In genomic region chr4:158809611-158810486, GRCh38 we compare ENCODE assay signal across 8 cellular contexts.
DNase-seq lines count a peak whose midpoint lies in the region; ATAC-seq and TF ChIP-seq lines count a peak whose summit lies in the region.

No MANE protein-coding gene starts in this region.

- peaks cover 30% of the 10 kb centered on the region for H3K4me1 ChIP-seq in DOHH2 (ENCODE audit: control insufficient read depth, low read length)

- H3K4me3 ChIP-seq in DOHH2 (ENCODE audit: low read length) (no peak overlapping the region), skeletal muscle cell (ENCODE audit: low read depth, low read length) (no peak overlapping the region)

- DNase-seq in T-helper 2 cell treated with Interferon-gamma antibody and Interleukin-4, amounts not matched to agents 5 μg/mL and 100 μg/mL, for 36 hours (ENCODE audit: low spot score) = no peak
- peak; percentile 94 for DNase-seq in foreskin melanocyte
- peak; percentile 71 for DNase-seq in skeletal muscle cell (ENCODE audit: low read depth)
- no peak for DNase-seq in NCI-H2227 treated with DMSO at 0.1 percent for 48 hours (lab: John Stamatoyannopoulos, UW)
- DNase-seq in NK-92 (lab: John Stamatoyannopoulos, UW; ENCODE audit: unreplicated experiment) = no peak

- H3K4me3 Mint-ChIP-seq in T-helper 2 cell treated with Interferon-gamma antibody and Interleukin-4, amounts not matched to agents 5 μg/mL and 100 μg/mL, for 36 hours = peak overlapping the region; percentile 70

- H3K27me3 Mint-ChIP-seq in T-helper 2 cell treated with Interferon-gamma antibody and Interleukin-4, amounts not matched to agents 5 μg/mL and 100 μg/mL, for 36 hours (ENCODE audit: low read depth) = no peaks in the 10 kb centered on the region

- peaks cover 5% of the 10 kb centered on the region for H3K36me3 Mint-ChIP-seq in T-helper 2 cell treated with Interferon-gamma antibody and Interleukin-4, amounts not matched to agents 5 μg/mL and 100 μg/mL, for 36 hours (ENCODE audit: low read depth)

- ATAC-seq in GM19397 (IDR thresholded peaks at IDR 0.05; ENCODE audit: unreplicated experiment) (peak; percentile 59), HG03432 (IDR thresholded peaks at IDR 0.05; ENCODE audit: unreplicated experiment) (peak; percentile 77)

- H4K20me1 ChIP-seq in DOHH2 (ENCODE audit: control insufficient read depth, insufficient read depth, low read depth, low read length) = no peaks in the 10 kb centered on the region

- no peaks in the 10 kb centered on the region for H3K9me2 ChIP-seq in DOHH2 (replicated peaks; ENCODE audit: control insufficient read depth, low read length)

- H3K4me1 Mint-ChIP-seq in T-helper 2 cell treated with Interferon-gamma antibody and Interleukin-4, amounts not matched to agents 5 μg/mL and 100 μg/mL, for 36 hours (ENCODE audit: low read depth) = peaks cover 51% of the 10 kb centered on the region

- peak overlapping the region; percentile 70 for H3K27ac Mint-ChIP-seq in T-helper 2 cell treated with Interferon-gamma antibody and Interleukin-4, amounts not matched to agents 5 μg/mL and 100 μg/mL, for 36 hours

- H3K4me2 ChIP-seq in DOHH2 (ENCODE audit: low read length) = peak overlapping the region; percentile 14

- H3K79me2 ChIP-seq in DOHH2 (ENCODE audit: control insufficient read depth, low read length) = no peaks in the 10 kb centered on the region

- H3F3A ChIP-seq in DOHH2 (ENCODE audit: control insufficient read depth, insufficient read depth) = no peaks in the 10 kb centered on the region

- no peak for TF ChIP-seq CTCF in DOHH2 (IDR thresholded peaks at IDR 0.05; ENCODE audit: low read depth, low read length, poor library complexity, severe bottlenecking)

- no peaks in the 10 kb centered on the region for H3K36me3 ChIP-seq in DOHH2 (ENCODE audit: control insufficient read depth, low read length)

- no peaks in the 10 kb centered on the region; the same call in 1 of the 2 replicates for H3K27me3 ChIP-seq in DOHH2 (ENCODE audit: control insufficient read depth, low read length)

- H3K27ac ChIP-seq in DOHH2 (ENCODE audit: low read depth, low read length) = no peak overlapping the region

- H3K9me3 Mint-ChIP-seq in T-helper 2 cell treated with Interferon-gamma antibody and Interleukin-4, amounts not matched to agents 5 μg/mL and 100 μg/mL, for 36 hours = no peaks in the 10 kb centered on the region

- H3K9me3 ChIP-seq in DOHH2 (ENCODE audit: control insufficient read depth, insufficient read depth, low read length) = no peaks in the 10 kb centered on the region

Comparison
In these comparisons a context has a peak if more than half of its experiments do, and no peak if none do; other contexts are left out.
1. DNase-seq: peak in foreskin melanocyte (single experiment) and skeletal muscle cell (single experiment); none in T-helper 2 cell treated with Interferon-gamma antibody and Interleukin-4, amounts not matched to agents 5 μg/mL and 100 μg/mL, for 36 hours (single experiment), NCI-H2227 treated with DMSO at 0.1 percent for 48 hours (single experiment) and NK-92 (single experiment).